In genomic region chr2:59217360-59217759, GRCh38 we compare ENCODE assay signal across 20 cellular contexts.
"Had no signal": no experiment of that assay in that cellular context is flagged by ENCODE, and none has a peak within 500 bp of the region (broad histone marks: within the 10 kb centered on the region; RNA-seq: fewer than 3 reads in every experiment).

No MANE protein-coding gene starts in this region.

- H3K36me3 Mint-ChIP-seq: natural killer cell treated with Interleukin-12 subunit alpha and Interleukin-12 subunit beta and Interleukin-15 and Interleukin-18, amount 100 ng/mL, for 72 hours; stimulated activated memory B cell treated with anti-CD40 and anti-IgM and Interleukin-4, amounts not matched to agents 10 μg/mL and 1 μg/mL and 100 μg/mL, for 72 hours had no signal

- H3K27ac Mint-ChIP-seq: natural killer cell treated with Interleukin-12 subunit alpha and Interleukin-12 subunit beta and Interleukin-15 and Interleukin-18, amount 100 ng/mL, for 72 hours; progenitor cell of endocrine pancreas; stimulated activated memory B cell treated with anti-CD40 and anti-IgM and Interleukin-4, amounts not matched to agents 10 μg/mL and 1 μg/mL and 100 μg/mL, for 72 hours; stimulated activated naive CD8-positive, alpha-beta T cell treated with anti-CD3 and anti-CD28 coated beads, Interleukin-15, Interleukin-2, amounts not matched to agents 100 ng/mL and 50 ng/mL, for 24 hours had no signal

- H3K9me3 Mint-ChIP-seq: natural killer cell treated with Interleukin-12 subunit alpha and Interleukin-12 subunit beta and Interleukin-15 and Interleukin-18, amount 100 ng/mL, for 72 hours; stimulated activated memory B cell treated with anti-CD40 and anti-IgM and Interleukin-4, amounts not matched to agents 10 μg/mL and 1 μg/mL and 100 μg/mL, for 72 hours; stimulated activated naive CD8-positive, alpha-beta T cell treated with anti-CD3 and anti-CD28 coated beads, Interleukin-15, Interleukin-2, amounts not matched to agents 100 ng/mL and 50 ng/mL, for 24 hours had no signal

- H3K4me1 Mint-ChIP-seq: stimulated activated memory B cell treated with anti-CD40 and anti-IgM and Interleukin-4, amounts not matched to agents 10 μg/mL and 1 μg/mL and 100 μg/mL, for 72 hours had no signal

- ATAC-seq: esophagus mucosa; heart left ventricle; left colon; left ventricle myocardium superior; natural killer cell treated with Interleukin-12 subunit alpha and Interleukin-12 subunit beta and Interleukin-15 and Interleukin-18, amount 100 ng/mL, for 72 hours; pancreas; right cardiac atrium; stimulated activated memory B cell treated with anti-CD40 and anti-IgM and Interleukin-4, amounts not matched to agents 10 μg/mL and 1 μg/mL and 100 μg/mL, for 72 hours had no signal

- DNase-seq: dorsolateral prefrontal cortex; effector CD8-positive, alpha-beta T cell; heart left ventricle; hippocampal formation; left colon; left ventricle myocardium superior; mesenchymal stem cell; midbrain; occipital lobe; pancreas; right cardiac atrium; stimulated activated CD4-positive, alpha-beta T cell treated with anti-CD3 and anti-CD28 coated beads, Interleukin-4, amount 100 ng/mL, for 24 hours; tibial artery; upper lobe of left lung; uterus had no signal

- H3K4me3 Mint-ChIP-seq: natural killer cell treated with Interleukin-12 subunit alpha and Interleukin-12 subunit beta and Interleukin-15 and Interleukin-18, amount 100 ng/mL, for 72 hours; stimulated activated memory B cell treated with anti-CD40 and anti-IgM and Interleukin-4, amounts not matched to agents 10 μg/mL and 1 μg/mL and 100 μg/mL, for 72 hours; stimulated activated naive CD8-positive, alpha-beta T cell treated with anti-CD3 and anti-CD28 coated beads, Interleukin-15, Interleukin-2, amounts not matched to agents 100 ng/mL and 50 ng/mL, for 24 hours had no signal

- H3K27me3 Mint-ChIP-seq: natural killer cell treated with Interleukin-12 subunit alpha and Interleukin-12 subunit beta and Interleukin-15 and Interleukin-18, amount 100 ng/mL, for 72 hours; progenitor cell of endocrine pancreas; stimulated activated memory B cell treated with anti-CD40 and anti-IgM and Interleukin-4, amounts not matched to agents 10 μg/mL and 1 μg/mL and 100 μg/mL, for 72 hours; stimulated activated naive CD8-positive, alpha-beta T cell treated with anti-CD3 and anti-CD28 coated beads, Interleukin-15, Interleukin-2, amounts not matched to agents 100 ng/mL and 50 ng/mL, for 24 hours had no signal
